34 cellular contexts compared by ENCODE assay signal in the genomic region with DNA sequence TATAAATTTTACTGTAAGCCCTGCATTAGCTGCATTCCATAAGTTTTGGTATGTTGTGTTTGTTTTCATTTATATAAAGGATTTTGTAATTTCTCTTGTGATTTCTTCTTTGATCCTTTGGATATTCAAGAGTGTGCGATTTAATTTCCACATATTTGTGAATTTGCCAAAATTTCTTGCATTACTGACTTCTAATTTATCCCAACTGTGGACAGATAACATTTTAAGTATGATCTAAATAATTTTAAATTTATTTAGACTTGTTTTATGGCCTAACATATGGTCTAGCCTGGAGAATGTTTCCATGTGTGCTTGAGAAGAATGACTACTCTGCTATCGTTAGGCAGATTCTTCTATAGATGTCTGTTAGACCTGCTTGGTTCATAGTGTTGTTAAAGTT. TPM values are rescaled to one million over a fixed set of nuclear protein-coding genes. Genes with fewer than 3 reads are reported as not detected.
"Had no signal": no experiment of that assay in that cellular context is flagged by ENCODE, and none has a peak within 500 bp of the region (broad histone marks: within the 10 kb centered on the region; RNA-seq: fewer than 3 reads in every experiment).

No MANE protein-coding gene starts in this region.

- H3K9me3 Mint-ChIP-seq: activated CD4-positive, alpha-beta T cell treated with anti-CD3 and anti-CD28 coated beads, Interleukin-2, amount 10 ng/mL, durations not matched to agents 24 days and 14 days; activated naive CD4-positive, alpha-beta T cell treated with anti-CD3 and anti-CD28 coated beads for 36 hours; activated T-cell treated with anti-CD3 and anti-CD28 coated beads, Interleukin-2, amount 50 U/mL, for 4 hours; activated T-helper 1 cell treated with anti-CD3 and anti-CD28 coated beads, Interleukin-12 subunit alpha, Interleukin-12 subunit beta, Interleukin-2, Interleukin-4 antibody, amounts not matched to agents 30 ng/mL and 10 ng/mL and 1 ng/mL, durations not matched to agents 14 hours and 24 hours and 36 hours; T-helper 1 cell treated with Interleukin-12 subunit alpha and Interleukin-12 subunit beta and Interleukin-4 antibody, amounts not matched to agents 30 μg/mL and 1 μg/mL, for 36 hours; T-helper 2 cell treated with Interferon-gamma antibody and Interleukin-4, amounts not matched to agents 5 μg/mL and 100 μg/mL, for 36 hours had no signal

- H3K27ac ChIP-seq: brain microvascular endothelial cell, RWPE1 had no signal

- H3K4me3 Mint-ChIP-seq: activated CD4-positive, alpha-beta T cell treated with anti-CD3 and anti-CD28 coated beads, Interleukin-2, amount 10 ng/mL, durations not matched to agents 24 days and 14 days; activated CD8-positive, alpha-beta T cell treated with anti-CD3 and anti-CD28 coated beads, Interleukin-2, amount 10 ng/mL, durations not matched to agents 7 days and 5 days; activated naive CD4-positive, alpha-beta T cell treated with anti-CD3 and anti-CD28 coated beads for 36 hours; activated T-cell treated with anti-CD3 and anti-CD28 coated beads, Interleukin-2, amount 50 U/mL, for 4 hours; activated T-helper 1 cell treated with anti-CD3 and anti-CD28 coated beads, Interleukin-12 subunit alpha, Interleukin-12 subunit beta, Interleukin-2, Interleukin-4 antibody, amounts not matched to agents 30 ng/mL and 10 ng/mL and 1 ng/mL, durations not matched to agents 14 hours and 24 hours and 36 hours; T-helper 1 cell treated with Interleukin-12 subunit alpha and Interleukin-12 subunit beta and Interleukin-4 antibody, amounts not matched to agents 30 μg/mL and 1 μg/mL, for 36 hours; T-helper 2 cell treated with Interferon-gamma antibody and Interleukin-4, amounts not matched to agents 5 μg/mL and 100 μg/mL, for 36 hours had no signal

- H3K36me3 Mint-ChIP-seq: activated naive CD4-positive, alpha-beta T cell treated with anti-CD3 and anti-CD28 coated beads, Interleukin-2, amount 50 U/mL, for 72 hours had no signal

- H3K36me3 ChIP-seq: brain microvascular endothelial cell, MG63 had no signal

- H3K4me3 ChIP-seq: MG63 had no signal

- H3K27me3 ChIP-seq: brain microvascular endothelial cell, MG63 had no signal

- ATAC-seq: activated CD8-positive, alpha-beta T cell treated with anti-CD3 and anti-CD28 coated beads, Interleukin-2, amount 10 ng/mL, durations not matched to agents 7 days and 5 days; activated naive CD4-positive, alpha-beta T cell treated with anti-CD3 and anti-CD28 coated beads, Interleukin-2, amount 50 U/mL, for 72 hours; activated T-cell treated with anti-CD3 and anti-CD28 coated beads, Interleukin-2, amount 50 U/mL, for 4 hours; PC-3; Right ventricle myocardium inferior had no signal

- H3K27me3 Mint-ChIP-seq: activated CD4-positive, alpha-beta T cell treated with anti-CD3 and anti-CD28 coated beads, Interleukin-2, amount 10 ng/mL, durations not matched to agents 24 days and 14 days had no signal

- H3K4me1 Mint-ChIP-seq: activated CD4-positive, alpha-beta T cell treated with anti-CD3 and anti-CD28 coated beads, Interleukin-2, amount 10 ng/mL, durations not matched to agents 24 days and 14 days had no signal

- DNase-seq: activated CD4-positive, alpha-beta T cell treated with anti-CD3 and anti-CD28 coated beads, Interleukin-2, amount 10 ng/mL, durations not matched to agents 24 days and 14 days; activated CD4-positive, alpha-beta T cell treated with anti-CD3 and anti-CD28 coated beads, Interleukin-2, amount 50 U/mL, for 48 hours; activated CD8-positive, alpha-beta T cell treated with anti-CD3 and anti-CD28 coated beads, Interleukin-2, amount 10 ng/mL, durations not matched to agents 7 days and 5 days; activated gamma-delta T cell treated with Interleukin-2 at 50 U/mL for 16 hours; activated naive CD4-positive, alpha-beta T cell treated with anti-CD3 and anti-CD28 coated beads for 36 hours; activated T-cell treated with anti-CD3 and anti-CD28 coated beads for 4 hours; activated T-cell treated with anti-CD3 and anti-CD28 coated beads, Interleukin-2, amount 50 U/mL, for 4 hours; anterior cingulate cortex; brain microvascular endothelial cell; central memory CD4-positive, alpha-beta T cell; Kasumi-1; MG63; NCI-H1048; NCI-H1105 treated with DMSO at 0.1 percent for 48 hours; NCI-H1436; NCI-H1694; NCI-H1930; NCI-H2081 treated with DMSO at 0.1 percent for 48 hours; NCI-H226; NCI-H446 treated with DMSO at 0.1 percent for 48 hours; NCI-H524; NCI-H69; NCI-H82; PC-3; SIG-M5 had no signal

- FAIRE-seq: RCC 7860, TTC549 had no signal

- H3K9me3 ChIP-seq: MG63 had no signal

- H3K27ac Mint-ChIP-seq: activated CD4-positive, alpha-beta T cell treated with anti-CD3 and anti-CD28 coated beads, Interleukin-2, amount 10 ng/mL, durations not matched to agents 24 days and 14 days; activated CD8-positive, alpha-beta T cell treated with anti-CD3 and anti-CD28 coated beads, Interleukin-2, amount 10 ng/mL, durations not matched to agents 7 days and 5 days; activated naive CD4-positive, alpha-beta T cell treated with anti-CD3 and anti-CD28 coated beads for 36 hours; activated naive CD4-positive, alpha-beta T cell treated with anti-CD3 and anti-CD28 coated beads, Interleukin-2, amount 50 U/mL, for 72 hours; activated T-helper 1 cell treated with anti-CD3 and anti-CD28 coated beads, Interleukin-12 subunit alpha, Interleukin-12 subunit beta, Interleukin-2, Interleukin-4 antibody, amounts not matched to agents 30 ng/mL and 10 ng/mL and 1 ng/mL, durations not matched to agents 14 hours and 24 hours and 36 hours; T-helper 1 cell treated with Interleukin-12 subunit alpha and Interleukin-12 subunit beta and Interleukin-4 antibody, amounts not matched to agents 30 μg/mL and 1 μg/mL, for 36 hours; T-helper 2 cell treated with Interferon-gamma antibody and Interleukin-4, amounts not matched to agents 5 μg/mL and 100 μg/mL, for 36 hours had no signal

RNA-seq across cellular contexts. Expression of a gene that starts 23.2 kb away (rescaled TPM):
- total RNA-seq: activated CD4-positive, alpha-beta T cell treated with anti-CD3 and anti-CD28 coated beads, Interleukin-2, amount 10 ng/mL, durations not matched to agents 24 days and 14 days; activated CD8-positive, alpha-beta T cell treated with anti-CD3 and anti-CD28 coated beads, Interleukin-2, amount 10 ng/mL, durations not matched to agents 7 days and 5 days; activated naive CD4-positive, alpha-beta T cell treated with anti-CD3 and anti-CD28 coated beads for 36 hours; activated naive CD4-positive, alpha-beta T cell treated with anti-CD3 and anti-CD28 coated beads, Interleukin-2, amount 50 U/mL, for 72 hours; activated T-cell treated with anti-CD3 and anti-CD28 coated beads, Interleukin-2, amount 50 U/mL, for 4 hours; activated T-helper 1 cell treated with anti-CD3 and anti-CD28 coated beads, Interleukin-12 subunit alpha, Interleukin-12 subunit beta, Interleukin-2, Interleukin-4 antibody, amounts not matched to agents 30 ng/mL and 10 ng/mL and 1 ng/mL, durations not matched to agents 14 hours and 24 hours and 36 hours; PC-3; Right ventricle myocardium inferior; SK-MEL-5 had no signal
